9 cellular contexts compared by ENCODE assay signal in genomic region chr10:93542358-93542791, GRCh38. TPM values are rescaled to one million over a fixed set of nuclear protein-coding genes. Genes with fewer than 3 reads are reported as not detected.
A peak's percentile ranks its signal among the peaks of the same experiment; 100 is the strongest.
DNase-seq lines count a peak whose midpoint lies in the region; ATAC-seq and TF ChIP-seq lines count a peak whose summit lies in the region.
"Had no signal": no experiment of that assay in that cellular context is flagged by ENCODE, and none has a peak within 500 bp of the region (broad histone marks: within the 10 kb centered on the region; RNA-seq: fewer than 3 reads in every experiment).

No MANE protein-coding gene starts in this region.

- no peaks in the 10 kb centered on the region for H3K9me3 ChIP-seq in ES-I3 (ENCODE audit: control insufficient read depth, insufficient read depth, low read length)
- H3K9me3 ChIP-seq: neutrophil had no signal

- ATAC-seq in HG03565 (IDR thresholded peaks at IDR 0.05; ENCODE audit: unreplicated experiment) (no peak), GM18868 (IDR thresholded peaks at IDR 0.05; ENCODE audit: unreplicated experiment) (no peak), HG03139 (IDR thresholded peaks at IDR 0.05; ENCODE audit: unreplicated experiment) (no peak)
- no peak for ATAC-seq in natural killer cell treated with Interleukin-12 subunit alpha and Interleukin-12 subunit beta and Interleukin-15 and Interleukin-18, amount 100 ng/mL, for 72 hours

- no peaks in the 10 kb centered on the region for H3K4me1 ChIP-seq in ES-I3 (ENCODE audit: insufficient read depth, low read length)

- TF ChIP-seq CTCF in fibroblast of pulmonary artery (IDR thresholded peaks at IDR 0.05; ENCODE audit: low read length, missing control alignments), result no peak
- no peak for TF ChIP-seq CTCF in retinal pigment epithelial cell (conservative IDR thresholded peaks at IDR 0.05; ENCODE audit: low read depth, low read length)

- no peaks in the 10 kb centered on the region for H3K36me3 Mint-ChIP-seq in natural killer cell treated with Interleukin-12 subunit alpha and Interleukin-12 subunit beta and Interleukin-15 and Interleukin-18, amount 100 ng/mL, for 72 hours

- peak; percentile 85 for DNase-seq in NCI-H748 (lab: John Stamatoyannopoulos, UW; ENCODE audit: unreplicated experiment)
- peak; percentile 61 for DNase-seq in fibroblast of pulmonary artery (ENCODE audit: low read depth)
- DNase-seq in retinal pigment epithelial cell (ENCODE audit: low read depth), result no peak
- DNase-seq in natural killer cell treated with Interleukin-12 subunit alpha and Interleukin-12 subunit beta and Interleukin-15 and Interleukin-18, amount 100 ng/mL, for 72 hours (ENCODE audit: low spot score), result no peak

- H3K27ac Mint-ChIP-seq in natural killer cell treated with Interleukin-12 subunit alpha and Interleukin-12 subunit beta and Interleukin-15 and Interleukin-18, amount 100 ng/mL, for 72 hours, result no peak overlapping the region

- H3K36me3 ChIP-seq in ES-I3 (ENCODE audit: insufficient read depth, low read length), result no peaks in the 10 kb centered on the region
- H3K36me3 ChIP-seq: neutrophil had no signal

- H3K27me3 Mint-ChIP-seq in natural killer cell treated with Interleukin-12 subunit alpha and Interleukin-12 subunit beta and Interleukin-15 and Interleukin-18, amount 100 ng/mL, for 72 hours, result peaks cover 17 to 20% of the 10 kb centered on the region in 2 donors

- H3K4me3 Mint-ChIP-seq in natural killer cell treated with Interleukin-12 subunit alpha and Interleukin-12 subunit beta and Interleukin-15 and Interleukin-18, amount 100 ng/mL, for 72 hours, result no peak overlapping the region

- H3K4me1 Mint-ChIP-seq in natural killer cell treated with Interleukin-12 subunit alpha and Interleukin-12 subunit beta and Interleukin-15 and Interleukin-18, amount 100 ng/mL, for 72 hours (ENCODE audit: low read depth in 2 of 2), result no peaks in the 10 kb centered on the region

- H3K9me3 Mint-ChIP-seq in natural killer cell treated with Interleukin-12 subunit alpha and Interleukin-12 subunit beta and Interleukin-15 and Interleukin-18, amount 100 ng/mL, for 72 hours, result no peaks in the 10 kb centered on the region

- H3K4me3 ChIP-seq in fibroblast of pulmonary artery (replicated peaks; ENCODE audit: low read depth, low read length), result peak overlapping the region; percentile 41
- H3K4me3 ChIP-seq in retinal pigment epithelial cell (ENCODE audit: low read length), result peak overlapping the region; percentile 1

- peak overlapping the region; percentile 26; the same call in 1 of the 2 replicates for H3K9ac ChIP-seq in ES-I3 (ENCODE audit: low read depth, low read length)

RNA-seq across cellular contexts. Expression of gene FFAR4, which starts 24.1 kb away (rescaled TPM):
- total RNA-seq in natural killer cell treated with Interleukin-12 subunit alpha and Interleukin-12 subunit beta and Interleukin-15 and Interleukin-18, amount 100 ng/mL, for 72 hours, result not detected

RNA-seq across cellular contexts. Expression of gene CEP55, which starts 46.0 kb away (rescaled TPM):
- total RNA-seq in natural killer cell treated with Interleukin-12 subunit alpha and Interleukin-12 subunit beta and Interleukin-15 and Interleukin-18, amount 100 ng/mL, for 72 hours, result 10 to 100 TPM; 23.7 to 45.7 TPM

RNA-seq across cellular contexts. Expression of gene RBP4, which starts 58.7 kb away (rescaled TPM):
- total RNA-seq in natural killer cell treated with Interleukin-12 subunit alpha and Interleukin-12 subunit beta and Interleukin-15 and Interleukin-18, amount 100 ng/mL, for 72 hours, result not detected

Comparison
In these comparisons a context has a peak if more than half of its experiments do, and no peak if none do; other contexts are left out.
1. DNase-seq: peak in NCI-H748 (single experiment) and fibroblast of pulmonary artery (single experiment); none in retinal pigment epithelial cell (single experiment) and natural killer cell treated with Interleukin-12 subunit alpha and Interleukin-12 subunit beta and Interleukin-15 and Interleukin-18, amount 100 ng/mL, for 72 hours (single experiment).